Comparison of ENCODE assay signal across 15 cellular contexts in the genomic region with DNA sequence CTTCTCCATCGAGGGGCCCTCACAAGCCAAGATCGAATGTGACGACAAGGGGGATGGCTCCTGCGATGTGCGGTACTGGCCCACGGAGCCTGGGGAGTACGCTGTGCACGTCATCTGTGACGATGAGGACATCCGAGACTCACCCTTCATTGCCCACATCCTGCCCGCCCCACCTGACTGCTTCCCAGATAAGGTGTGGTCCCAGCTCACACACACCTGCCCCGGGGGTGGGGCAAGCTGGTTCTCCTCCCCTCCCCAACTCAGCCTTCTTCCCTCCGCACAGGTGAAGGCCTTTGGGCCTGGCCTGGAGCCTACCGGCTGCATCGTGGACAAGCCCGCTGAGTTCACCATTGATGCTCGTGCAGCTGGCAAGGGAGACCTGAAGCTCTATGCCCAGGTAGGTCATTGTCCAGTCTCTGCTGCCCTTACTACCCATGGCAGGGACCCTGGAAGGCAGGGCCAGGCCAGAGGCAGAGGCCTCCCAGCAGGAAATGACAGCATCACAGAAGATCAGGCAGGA. TPM values are rescaled to one million over a fixed set of nuclear protein-coding genes. Genes with fewer than 3 reads are reported as not detected.
DNase-seq lines count a peak whose midpoint lies in the region; ATAC-seq and TF ChIP-seq lines count a peak whose summit lies in the region.
"Had no signal": no experiment of that assay in that cellular context is flagged by ENCODE, and none has a peak within 500 bp of the region (broad histone marks: within the 10 kb centered on the region; RNA-seq: fewer than 3 reads in every experiment).

No MANE protein-coding gene starts in this region.

- H3K4me1 ChIP-seq in right atrium auricular region: peaks cover 0 to 8% of the 10 kb centered on the region in 2 donors
- H3K4me1 ChIP-seq in Peyer's patch: no peaks in the 10 kb centered on the region
- no peaks in the 10 kb centered on the region for H3K4me1 ChIP-seq in right cardiac atrium (ENCODE audit: control insufficient read depth, insufficient read depth, low read length)
- H3K4me1 ChIP-seq in transverse colon: peaks cover 0 to 3% (median 0%) of the 10 kb centered on the region in 4 donors
- H3K4me1 ChIP-seq: Caco-2 had no signal

- TF ChIP-seq EP300 in transverse colon (IDR thresholded peaks at IDR 0.05; ENCODE audit: low read depth): no peak

- H3K9me3 ChIP-seq in right atrium auricular region (no peaks in the 10 kb centered on the region), Peyer's patch (no peaks in the 10 kb centered on the region), right cardiac atrium (ENCODE audit: control insufficient read depth, low read length) (no peaks in the 10 kb centered on the region), transverse colon (no peaks in the 10 kb centered on the region)
- H3K9me3 ChIP-seq: Caco-2, SK-N-SH had no signal

- intact Hi-C loops in Right ventricle myocardium superior (cut with DNase I) (no loop called here), right cardiac atrium (cut with DNase I) (no loop called here), transverse colon (cut with DNase I; ENCODE audit: low total_unique reads) (no loop called here)

- H3K27ac ChIP-seq in right atrium auricular region (no peak overlapping the region), Peyer's patch (no peak overlapping the region), right cardiac atrium (ENCODE audit: low read length) (no peak overlapping the region), transverse colon (peak overlapping the region in 3 of 4 donors; percentile 26 to 63 (median 39))
- H3K27ac ChIP-seq: hepatocyte had no signal

- TF ChIP-seq CTCF in right atrium auricular region (IDR thresholded peaks at IDR 0.05) (no peak), Peyer's patch (IDR thresholded peaks at IDR 0.05) (no peak), transverse colon (IDR thresholded peaks at IDR 0.05) (no peak)

- peaks cover 98% of the 10 kb centered on the region for H3K36me3 ChIP-seq in right atrium auricular region
- H3K36me3 ChIP-seq in Peyer's patch: peaks cover 0 to 38% (median 0%) of the 10 kb centered on the region in 3 donors
- H3K36me3 ChIP-seq in transverse colon: no peaks in the 10 kb centered on the region

- ATAC-seq in Right ventricle myocardium superior (ENCODE audit: poor library complexity): no peak
- no peak for ATAC-seq in right cardiac atrium

- DNase-seq in Right ventricle myocardium superior (peak; percentile 38), right atrium auricular region (ENCODE audit: low spot score) (no peak), Peyer's patch (peak in 2 of 3 donors; percentile 31 to 62), right cardiac atrium (peak; percentile 8 to 56 (median 49)), transverse colon (peak; percentile 41), D341Med (ENCODE audit: low spot score) (no peak), COLO829 (ENCODE audit: low spot score) (no peak), NCI-H2081 (lab: John Stamatoyannopoulos, UW) (no peak)
- DNase-seq: GDM1; NCI-H1694; stimulated activated naive B cell treated with anti-CD40 and anti-IgM and Interleukin-4, amounts not matched to agents 10 μg/mL and 1 μg/mL and 100 μg/mL, for 72 hours had no signal

- TF ChIP-seq POLR2A in Peyer's patch (IDR thresholded peaks at IDR 0.05) (no peak), transverse colon (IDR thresholded peaks at IDR 0.05) (no peak)

- H3K4me3 ChIP-seq in right atrium auricular region (no peak overlapping the region), Peyer's patch (no peak overlapping the region), right cardiac atrium (ENCODE audit: low read length) (no peak overlapping the region), transverse colon (no peak overlapping the region)
- H3K4me3 ChIP-seq: hepatocyte had no signal

- 86% methylated on average over 17 of the region's 17 CpGs for WGBS in right cardiac atrium
- WGBS in transverse colon (ENCODE audit: low coverage in 1 of 2), 2 donors: 67% methylated on average over 17 of the region's 17 CpGs; no CpG with 5 or more reads in 1 of the 2 donors

- in situ Hi-C loops in transverse colon (cut with MboI; ENCODE audit: low pct_ligation_motif_present in 1 of 4, low pct_unique_long_range_greater_than_20kb in 1 of 4, low sequenced_read_pairs in 3 of 4): no loop called here

- H3K27me3 ChIP-seq in right atrium auricular region (no peaks in the 10 kb centered on the region), Peyer's patch (no peaks in the 10 kb centered on the region), right cardiac atrium (ENCODE audit: control insufficient read depth, insufficient read depth) (no peaks in the 10 kb centered on the region), transverse colon (no peaks in the 10 kb centered on the region)
- H3K27me3 ChIP-seq: hepatocyte had no signal

RNA-seq across cellular contexts. Expression of gene FLNC, which starts 11.0 kb away (rescaled TPM):
- total RNA-seq in Right ventricle myocardium superior (601 TPM), right atrium auricular region (100 to 1,000 TPM; 215 to 646 TPM), Peyer's patch (10 to 100 TPM in 1 of 4 donors, 1 to 10 TPM in 3; 4.2 to 23.1 (median 6.5) TPM), right cardiac atrium (100 to 1,000 TPM; 244 to 358 (median 285) TPM), transverse colon (100 to 1,000 TPM in 1 of 4 donors, 10 to 100 TPM in 3; 21.3 to 234 (median 57.9) TPM)
- polyA plus RNA-seq in right cardiac atrium: 216 TPM
- total RNA-seq: activated CD4-positive, alpha-beta T cell treated with anti-CD3 and anti-CD28 coated beads, Interleukin-2, amount 10 ng/mL, durations not matched to agents 7 days and 5 days had no signal

RNA-seq across cellular contexts. Expression of gene ATP6V1F, which starts 21.4 kb away (rescaled TPM):
- 119 TPM for total RNA-seq in Right ventricle myocardium superior
- total RNA-seq in right atrium auricular region: 100 to 1,000 TPM; 121 TPM
- total RNA-seq in Peyer's patch: 10 to 100 TPM; 71.3 to 88.3 (median 84.6) TPM
- 100 to 1,000 TPM; 127 to 139 (median 134) TPM for total RNA-seq in right cardiac atrium
- 224 TPM for polyA plus RNA-seq in right cardiac atrium
- 100 to 1,000 TPM in 1 of 4 donors, 10 to 100 TPM in 3; 25.5 to 128 (median 63.2) TPM for total RNA-seq in transverse colon

RNA-seq across cellular contexts. Expression of gene CCDC136, which starts 49.5 kb away (rescaled TPM):
- 5.2 TPM for total RNA-seq in Right ventricle myocardium superior
- 1 to 10 TPM; 2.6 to 8.5 TPM for total RNA-seq in right atrium auricular region
- 10 to 100 TPM in 2 of 4 donors, 1 to 10 TPM in 1, under 1 TPM in 1; 0.35 to 35.5 (median 6.1) TPM for total RNA-seq in Peyer's patch
- total RNA-seq in right cardiac atrium: 1 to 10 TPM; 2.5 to 6.9 (median 5.4) TPM
- 5.7 TPM for polyA plus RNA-seq in right cardiac atrium
- 10 to 100 TPM in 2 of 4 donors, 1 to 10 TPM in 2; 1.9 to 16.5 (median 8.3) TPM for total RNA-seq in transverse colon

Comparison
In these comparisons a context has a peak if more than half of its experiments do, and no peak if none do; other contexts are left out.
1. DNase-seq: peak in Right ventricle myocardium superior (single experiment), Peyer's patch (2 of 3), right cardiac atrium (3 of 3) and transverse colon (single experiment); none in right atrium auricular region (single experiment), D341Med (single experiment), COLO829 (single experiment) and NCI-H2081 (0 of 2).
2. H3K27ac ChIP-seq: peak in transverse colon (3 of 4); none in right atrium auricular region (0 of 2), Peyer's patch (0 of 4) and right cardiac atrium (single experiment).